In the genomic region with DNA sequence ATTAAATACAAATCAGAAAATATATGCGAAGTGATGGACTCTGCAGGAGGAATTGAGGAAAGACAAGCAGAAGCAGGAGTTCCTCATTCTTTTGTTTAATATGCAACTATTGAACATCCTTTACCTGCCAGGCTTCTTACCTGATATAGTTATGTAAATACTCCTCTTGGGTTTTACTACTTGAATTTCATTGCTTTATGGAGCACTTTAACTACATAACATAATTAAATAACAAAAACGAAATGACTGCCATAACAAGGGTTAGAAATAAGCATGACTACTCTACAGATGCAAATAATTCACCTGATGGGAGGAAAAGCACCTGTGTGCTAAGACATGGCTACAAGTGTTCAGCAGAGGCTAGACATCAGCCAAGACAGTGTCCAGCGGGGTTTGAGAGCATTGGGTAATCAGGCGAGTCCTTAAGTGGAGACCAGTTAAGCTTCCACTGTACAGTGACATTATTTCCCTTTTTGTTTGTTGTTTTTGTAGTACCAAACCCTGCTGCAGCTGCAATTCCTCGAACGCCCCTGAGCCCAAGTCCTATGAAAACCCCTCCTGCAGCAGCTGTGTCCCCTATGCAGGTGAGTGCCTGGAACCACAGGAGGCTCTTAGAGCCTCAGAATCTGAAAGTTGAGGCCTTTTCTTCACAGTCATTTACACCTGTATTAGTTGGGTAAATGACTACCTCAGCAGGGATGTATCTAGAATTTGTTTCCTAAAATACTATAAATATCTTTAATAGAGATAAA, we compare ENCODE assay signal across 30 cellular contexts.
DNase-seq lines count a peak whose midpoint lies in the region; ATAC-seq and TF ChIP-seq lines count a peak whose summit lies in the region.
"Had no signal": no experiment of that assay in that cellular context is flagged by ENCODE, and none has a peak within 500 bp of the region (broad histone marks: within the 10 kb centered on the region; RNA-seq: fewer than 3 reads in every experiment).

No MANE protein-coding gene starts in this region.

- H3K27ac Mint-ChIP-seq in endodermal cell = peak overlapping the region; percentile 35
- no peak overlapping the region for H3K27ac Mint-ChIP-seq in T-cell
- H3K27ac Mint-ChIP-seq: activated CD4-positive, alpha-beta T cell treated with anti-CD3 and anti-CD28 coated beads, Interleukin-2, amount 10 ng/mL, durations not matched to agents 24 days and 14 days; activated T-helper 1 cell treated with anti-CD3 and anti-CD28 coated beads, Interleukin-12 subunit alpha, Interleukin-12 subunit beta, Interleukin-2, Interleukin-4 antibody, amounts not matched to agents 30 ng/mL and 10 ng/mL and 1 ng/mL, durations not matched to agents 14 hours and 24 hours and 36 hours; effector memory CD8-positive, alpha-beta T cell; stimulated activated effector memory CD8-positive, alpha-beta T cell treated with anti-CD3 and anti-CD28 coated beads, Interleukin-12 subunit alpha, Interleukin-12 subunit beta, amount 100 ng/mL, for 72 hours had no signal

- DNase-seq in H7 (peak; percentile 26), NCI-H2029 (lab: John Stamatoyannopoulos, UW) (peak; percentile 5), endodermal cell (no peak), osteoblast (ENCODE audit: insufficient read length, low spot score, missing footprints) (no peak), T-cell (no peak), sciatic nerve (ENCODE audit: low spot score) (no peak)
- DNase-seq in activated effector memory CD4-positive, alpha-beta T cell treated with anti-CD3 and anti-CD28 coated beads, Interleukin-2, amount 50 U/mL, for 16 hours = no peak
- DNase-seq: activated CD4-positive, alpha-beta T cell treated with anti-CD3 and anti-CD28 coated beads, Interleukin-2, amount 10 ng/mL, durations not matched to agents 24 days and 14 days; activated naive CD4-positive, alpha-beta T cell treated with anti-CD3 and anti-CD28 coated beads, Interleukin-2, amount 50 U/mL, for 16 hours; amniotic stem cell; cortex of kidney; DND-41; effector memory CD8-positive, alpha-beta T cell; foreskin fibroblast; hippocampal formation; NCI-H1694; NCI-H226; right lobe of liver; SIG-M5; stimulated activated CD4-positive, alpha-beta T cell treated with anti-CD3 and anti-CD28 coated beads, Interleukin-12 subunit alpha, Interleukin-12 subunit beta, amount 100 ng/mL, for 4 hours; stimulated activated CD4-positive, alpha-beta T cell treated with anti-CD3 and anti-CD28 coated beads, Interleukin-4, amount 100 ng/mL, for 24 hours; T-helper 9 cell; WERI-Rb-1 had no signal

- peaks cover 18% of the 10 kb centered on the region for H4K20me1 ChIP-seq in osteoblast (ENCODE audit: insufficient read depth, low read length)

- H3K4me1 ChIP-seq in endodermal cell (ENCODE audit: control insufficient read depth, insufficient read depth, low read length) (peaks cover 5% of the 10 kb centered on the region), osteoblast (ENCODE audit: insufficient read depth, low read length) (peaks cover 35% of the 10 kb centered on the region)
- H3K4me1 ChIP-seq: parathyroid adenoma, right lobe of liver had no signal

- no peak overlapping the region for H3K9ac ChIP-seq in endodermal cell (ENCODE audit: extremely low read depth, low read length, poor library complexity, severe bottlenecking)
- H3K9ac ChIP-seq: BLaER1 treated with 17β-estradiol and CSF1 and Interleukin-3, amounts not matched to agents 10 nM and 100 nM; parathyroid adenoma had no signal

- no peak overlapping the region for H3K27ac ChIP-seq in endodermal cell (ENCODE audit: low read depth, low read length)
- peak overlapping the region; percentile 69 for H3K27ac ChIP-seq in osteoblast (ENCODE audit: low read depth, low read length)
- H3K27ac ChIP-seq: BLaER1 treated with 17β-estradiol and CSF1 and Interleukin-3, amounts not matched to agents 10 nM and 100 nM; parathyroid adenoma; right lobe of liver; WERI-Rb-1 had no signal

- H3K4me3 Mint-ChIP-seq in endodermal cell (no peak overlapping the region), T-cell (no peak overlapping the region)
- H3K4me3 Mint-ChIP-seq: activated CD4-positive, alpha-beta T cell treated with anti-CD3 and anti-CD28 coated beads, Interleukin-2, amount 10 ng/mL, durations not matched to agents 24 days and 14 days; activated T-helper 1 cell treated with anti-CD3 and anti-CD28 coated beads, Interleukin-12 subunit alpha, Interleukin-12 subunit beta, Interleukin-2, Interleukin-4 antibody, amounts not matched to agents 30 ng/mL and 10 ng/mL and 1 ng/mL, durations not matched to agents 14 hours and 24 hours and 36 hours; effector memory CD8-positive, alpha-beta T cell; natural killer cell treated with Interleukin-12 subunit alpha and Interleukin-12 subunit beta and Interleukin-15 and Interleukin-18, amount 100 ng/mL, for 72 hours; stimulated activated effector memory CD8-positive, alpha-beta T cell treated with anti-CD3 and anti-CD28 coated beads, Interleukin-12 subunit alpha, Interleukin-12 subunit beta, amount 100 ng/mL, for 72 hours had no signal

- no peak overlapping the region for H3K4me3 ChIP-seq in H7 (ENCODE audit: insufficient read depth, low read depth, low read length)
- H3K4me3 ChIP-seq in endodermal cell (ENCODE audit: low read length) = no peak overlapping the region
- H3K4me3 ChIP-seq in osteoblast (ENCODE audit: insufficient read depth, low read length) = no peak overlapping the region
- H3K4me3 ChIP-seq: BLaER1 treated with 17β-estradiol and CSF1 and Interleukin-3, amounts not matched to agents 10 nM and 100 nM; lung; right lobe of liver had no signal

- 92 to 96% methylated on average over 5 to 6 of the region's 6 CpGs for WGBS in endodermal cell (ENCODE audit: insufficient coverage in 1 of 2, insufficient read length in 1 of 2), 2 experiments

- peaks cover 43% of the 10 kb centered on the region for H3K36me3 Mint-ChIP-seq in endodermal cell (ENCODE audit: low read depth)
- peaks cover 61% of the 10 kb centered on the region for H3K36me3 Mint-ChIP-seq in T-cell

- no peak for TF ChIP-seq CTCF in endodermal cell (conservative IDR thresholded peaks at IDR 0.05)
- TF ChIP-seq CTCF in osteoblast (IDR thresholded peaks at IDR 0.05; ENCODE audit: extremely low read depth, low read depth, low read length) = no peak

- H3K9me3 Mint-ChIP-seq in endodermal cell (no peaks in the 10 kb centered on the region), T-cell (no peaks in the 10 kb centered on the region)
- H3K9me3 Mint-ChIP-seq: activated CD4-positive, alpha-beta T cell treated with anti-CD3 and anti-CD28 coated beads, Interleukin-2, amount 10 ng/mL, durations not matched to agents 24 days and 14 days; activated T-helper 1 cell treated with anti-CD3 and anti-CD28 coated beads, Interleukin-12 subunit alpha, Interleukin-12 subunit beta, Interleukin-2, Interleukin-4 antibody, amounts not matched to agents 30 ng/mL and 10 ng/mL and 1 ng/mL, durations not matched to agents 14 hours and 24 hours and 36 hours; effector memory CD8-positive, alpha-beta T cell; natural killer cell treated with Interleukin-12 subunit alpha and Interleukin-12 subunit beta and Interleukin-15 and Interleukin-18, amount 100 ng/mL, for 72 hours; stimulated activated effector memory CD8-positive, alpha-beta T cell treated with anti-CD3 and anti-CD28 coated beads, Interleukin-12 subunit alpha, Interleukin-12 subunit beta, amount 100 ng/mL, for 72 hours had no signal

- peak overlapping the region; percentile 72 for H3K4me2 ChIP-seq in osteoblast (ENCODE audit: insufficient read depth, low read length)
- H3K4me2 ChIP-seq: BLaER1 treated with 17β-estradiol and CSF1 and Interleukin-3, amounts not matched to agents 10 nM and 100 nM had no signal

- CTCF ChIA-PET in T-cell (lab: Charles Lee) = no interaction called here

- H3K36me3 ChIP-seq in H7 (replicated peaks; ENCODE audit: control insufficient read depth, insufficient read depth, low read length) (peaks cover 11% of the 10 kb centered on the region), endodermal cell (ENCODE audit: control insufficient read depth, insufficient read depth, low read length) (peaks cover 67% of the 10 kb centered on the region), osteoblast (ENCODE audit: insufficient read depth, low read length) (peaks cover 49% of the 10 kb centered on the region)

- no peak overlapping the region for H2AFZ ChIP-seq in osteoblast (ENCODE audit: low read length)
- H2AFZ ChIP-seq: parathyroid adenoma had no signal

- H3K4me1 Mint-ChIP-seq in endodermal cell (peaks cover 16% of the 10 kb centered on the region), T-cell (peaks cover 7 to 10% (median 9%) of the 10 kb centered on the region in 3 donors)

- POLR2A ChIA-PET in T-cell (lab: Charles Lee) = no interaction called here

- H3K27me3 Mint-ChIP-seq in endodermal cell (ENCODE audit: insufficient read depth) (no peaks in the 10 kb centered on the region), T-cell (no peaks in the 10 kb centered on the region)
- H3K27me3 Mint-ChIP-seq: activated CD4-positive, alpha-beta T cell treated with anti-CD3 and anti-CD28 coated beads, Interleukin-2, amount 10 ng/mL, durations not matched to agents 24 days and 14 days; effector memory CD8-positive, alpha-beta T cell; natural killer cell treated with Interleukin-12 subunit alpha and Interleukin-12 subunit beta and Interleukin-15 and Interleukin-18, amount 100 ng/mL, for 72 hours had no signal

- H3K27me3 ChIP-seq in H7 (ENCODE audit: control insufficient read depth, insufficient read depth, low read length) (no peaks in the 10 kb centered on the region), endodermal cell (ENCODE audit: control insufficient read depth, insufficient read depth, low read length, poor library complexity, severe bottlenecking) (no peaks in the 10 kb centered on the region), osteoblast (ENCODE audit: insufficient read depth, low read length) (no peaks in the 10 kb centered on the region)
- H3K27me3 ChIP-seq: BLaER1 treated with 17β-estradiol and CSF1 and Interleukin-3, amounts not matched to agents 10 nM and 100 nM; right lobe of liver had no signal

- H3K9me3 ChIP-seq in endodermal cell (ENCODE audit: control insufficient read depth, low read length) (no peaks in the 10 kb centered on the region), osteoblast (ENCODE audit: low read depth, low read length) (no peaks in the 10 kb centered on the region)
- H3K9me3 ChIP-seq: BLaER1 treated with 17β-estradiol and CSF1 and Interleukin-3, amounts not matched to agents 10 nM and 100 nM; right lobe of liver had no signal

- no peak for ATAC-seq in T-cell (replicated peaks in 1 of 4)
- no peak for ATAC-seq in sciatic nerve
- ATAC-seq: effector memory CD8-positive, alpha-beta T cell; esophagus mucosa had no signal

- H3K79me2 ChIP-seq in osteoblast (ENCODE audit: insufficient read depth, low read length) = peaks cover 30% of the 10 kb centered on the region
- H3K79me2 ChIP-seq: parathyroid adenoma had no signal

- intact Hi-C loops in sciatic nerve (cut with DNase I) = no loop called here

Comparison
In these comparisons a context has a peak if more than half of its experiments do, and no peak if none do; other contexts are left out.
1. DNase-seq: peak in H7 (single experiment) and NCI-H2029 (single experiment); none in endodermal cell (single experiment), osteoblast (single experiment), T-cell (0 of 34), sciatic nerve (single experiment) and activated effector memory CD4-positive, alpha-beta T cell treated with anti-CD3 and anti-CD28 coated beads, Interleukin-2, amount 50 U/mL, for 16 hours (single experiment).